Comparison of ENCODE assay signal across 1 cellular context in the genomic region with DNA sequence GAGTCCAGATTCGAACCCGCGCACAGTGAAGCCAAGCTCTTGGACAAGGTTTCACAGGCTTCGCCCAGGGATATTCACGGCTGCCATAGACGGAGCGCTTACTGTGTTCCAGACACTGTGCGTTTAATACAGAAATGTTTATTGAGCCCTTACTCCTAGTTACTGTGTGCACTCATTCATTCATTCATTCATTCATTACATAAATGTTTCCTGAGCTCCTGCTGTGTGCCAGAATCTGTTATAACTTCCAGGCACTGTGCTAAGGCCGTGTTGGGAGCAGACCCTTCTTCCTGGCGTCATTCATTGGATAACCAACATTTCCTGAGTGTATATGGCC.
TF ChIP-seq lines count a peak whose summit lies in the region.

No MANE protein-coding gene starts in this region.

TF ChIP-seq in HepG2, 621 proteins besides CTCF, POLR2A, EP300 and RAD21 (continued from another document):
- TF ChIP-seq HNF1B (CRISPR knock-in tag; IDR thresholded peaks at IDR 0.05), result no peak
- TF ChIP-seq ZMYM3 (CRISPR knock-in tag; IDR thresholded peaks at IDR 0.05), result peak; percentile 47; the same call in 1 of the 2 replicates
- TF ChIP-seq IRF1 (CRISPR knock-in tag; IDR thresholded peaks at IDR 0.05; ENCODE audit: low read depth), result no peak
- no peak for TF ChIP-seq ZFP90 (CRISPR knock-in tag; IDR thresholded peaks at IDR 0.05; ENCODE audit: borderline replicate concordance)
- no peak for TF ChIP-seq THRA (CRISPR knock-in tag; IDR thresholded peaks at IDR 0.05; ENCODE audit: borderline replicate concordance)
- peak; percentile 89 for TF ChIP-seq ZNF24 (IDR thresholded peaks at IDR 0.05)
- TF ChIP-seq CREB3 (CRISPR knock-in tag; IDR thresholded peaks at IDR 0.05), result no peak
- no peak for TF ChIP-seq ZZZ3 (CRISPR knock-in tag; IDR thresholded peaks at IDR 0.05; ENCODE audit: borderline replicate concordance)
- no peak for TF ChIP-seq ZNF160 (CRISPR knock-in tag; IDR thresholded peaks at IDR 0.05)
- no peak for TF ChIP-seq GABPA (IDR thresholded peaks at IDR 0.05; ENCODE audit: low read depth, low read length)
- no peak for TF ChIP-seq GABPA (CRISPR knock-in tag; IDR thresholded peaks at IDR 0.05; ENCODE audit: low read depth)
- TF ChIP-seq, protein P1, sequence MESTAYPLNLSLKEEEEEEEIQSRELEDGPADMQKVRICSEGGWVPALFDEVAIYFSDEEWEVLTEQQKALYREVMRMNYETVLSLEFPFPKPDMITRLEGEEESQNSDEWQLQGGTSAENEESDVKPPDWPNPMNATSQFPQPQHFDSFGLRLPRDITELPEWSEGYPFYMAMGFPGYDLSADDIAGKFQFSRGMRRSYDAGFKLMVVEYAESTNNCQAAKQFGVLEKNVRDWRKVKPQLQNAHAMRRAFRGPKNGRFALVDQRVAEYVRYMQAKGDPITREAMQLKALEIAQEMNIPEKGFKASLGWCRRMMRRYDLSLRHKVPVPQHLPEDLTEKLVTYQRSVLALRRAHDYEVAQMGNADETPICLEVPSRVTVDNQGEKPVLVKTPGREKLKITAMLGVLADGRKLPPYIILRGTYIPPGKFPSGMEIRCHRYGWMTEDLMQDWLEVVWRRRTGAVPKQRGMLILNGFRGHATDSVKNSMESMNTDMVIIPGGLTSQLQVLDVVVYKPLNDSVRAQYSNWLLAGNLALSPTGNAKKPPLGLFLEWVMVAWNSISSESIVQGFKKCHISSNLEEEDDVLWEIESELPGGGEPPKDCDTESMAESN (CRISPR knock-in tag; conservative IDR thresholded peaks at IDR 0.05), result 0 out of 2 replicates have a peak, but pooled peaks have one; percentile 37
- TF ChIP-seq, protein P2, sequence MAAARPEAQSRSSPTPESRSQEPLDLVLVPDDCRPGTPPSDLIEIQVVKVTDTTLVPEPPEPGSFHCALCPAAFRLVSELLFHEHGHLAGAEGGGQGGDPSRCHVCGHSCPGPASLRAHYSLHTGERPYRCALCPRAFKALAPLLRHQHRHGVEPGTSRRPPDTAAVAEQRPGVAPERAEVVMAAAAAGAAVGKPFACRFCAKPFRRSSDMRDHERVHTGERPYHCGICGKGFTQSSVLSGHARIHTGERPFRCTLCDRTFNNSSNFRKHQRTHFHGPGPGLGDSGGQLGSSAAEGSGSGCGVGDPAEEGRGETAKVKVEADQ (CRISPR knock-in tag; IDR thresholded peaks at IDR 0.05; ENCODE audit: borderline replicate concordance), result no peak
- no peak for TF ChIP-seq CENPX (CRISPR knock-in tag; IDR thresholded peaks at IDR 0.05)
- TF ChIP-seq AHR (CRISPR knock-in tag; IDR thresholded peaks at IDR 0.05), result no peak
- TF ChIP-seq ZNF607 (CRISPR knock-in tag; IDR thresholded peaks at IDR 0.05; ENCODE audit: borderline replicate concordance), result no peak
- TF ChIP-seq KLF15 (CRISPR knock-in tag; IDR thresholded peaks at IDR 0.05; ENCODE audit: borderline replicate concordance), result no peak
- peak; percentile 24; the same call in 1 of the 2 replicates for TF ChIP-seq NFIC (IDR thresholded peaks at IDR 0.05; ENCODE audit: low read length)
- TF ChIP-seq ZNF605 (CRISPR knock-in tag; IDR thresholded peaks at IDR 0.05), result no peak
TF ChIP-seq in HepG2: peak in this region for 4.
